ENCODE assay signal across 17 cellular contexts in the genomic region with DNA sequence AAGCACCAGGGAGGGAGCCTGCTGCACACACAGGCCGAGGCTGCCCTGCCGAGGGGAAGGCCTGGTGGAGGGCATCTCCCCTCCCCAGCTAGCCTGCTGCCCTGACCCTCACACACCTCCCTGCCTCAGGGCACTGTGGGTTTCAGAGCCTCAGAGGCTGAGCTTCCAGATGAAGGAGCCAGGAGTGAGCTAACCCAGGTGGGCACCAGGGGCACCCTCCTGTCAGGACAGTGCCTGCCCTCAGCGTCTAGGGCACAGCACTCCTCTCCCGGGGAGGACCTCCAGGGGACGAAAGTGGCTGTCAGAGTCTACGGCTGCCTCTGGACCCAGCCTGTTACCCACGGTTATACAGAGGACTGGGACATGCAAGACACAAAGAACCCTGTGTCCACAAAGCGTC. TPM values are rescaled to one million over a fixed set of nuclear protein-coding genes. Genes with fewer than 3 reads are reported as not detected.
DNase-seq lines count a peak whose midpoint lies in the region; ATAC-seq, FAIRE-seq and TF ChIP-seq lines count a peak whose summit lies in the region.
"Had no signal": no experiment of that assay in that cellular context is flagged by ENCODE, and none has a peak within 500 bp of the region (broad histone marks: within the 10 kb centered on the region; RNA-seq: fewer than 3 reads in every experiment).

No MANE protein-coding gene starts in this region.

- H3K4me3 ChIP-seq in HepG2 (replicated peaks in 1 of 3; ENCODE audit: insufficient read depth in 1 of 3, low read depth in 2 of 3, low read length in 3 of 3) (no peak overlapping the region), right lobe of liver (no peak overlapping the region), Panc1 (ENCODE audit: low read depth in 2 of 2, low read length in 2 of 2) (no peak overlapping the region), BE2C (ENCODE audit: low read depth, low read length) (no peak overlapping the region), upper lobe of left lung (no peak overlapping the region)

- no TSS peak for BruUV-seq in HepG2 (replicated peaks; lab: Mats Ljungman, UMichigan)
- BruUV-seq in Panc1 (replicated peaks; lab: Mats Ljungman, UMichigan), result no TSS peak

- H4K20me1 ChIP-seq in HepG2 (ENCODE audit: insufficient read depth, low read length), result no peaks in the 10 kb centered on the region

- H3K4me1 ChIP-seq in HepG2 (ENCODE audit: insufficient read depth, low read length) (peaks cover 53% of the 10 kb centered on the region), right lobe of liver (no peaks in the 10 kb centered on the region), Panc1 (ENCODE audit: control insufficient read depth, insufficient read depth, low read length) (no peaks in the 10 kb centered on the region), BE2C (no peaks in the 10 kb centered on the region), upper lobe of left lung (no peaks in the 10 kb centered on the region)

- DNase-seq in HepG2 (ENCODE audit: low spot score) (no peak), right lobe of liver (no peak), Panc1 (ENCODE audit: low read depth, low spot score) (no peak), BE2C (no peak), upper lobe of left lung (no peak), ACHN (no peak)
- DNase-seq: 8988T; Caco-2; CD4-positive, alpha-beta T cell; HCEC 1CT; HFFc6 had no signal

- H3K36me3 ChIP-seq in HepG2 (replicated peaks in 1 of 2; ENCODE audit: control insufficient read depth in 1 of 2, insufficient read depth in 2 of 2, low read length in 2 of 2) (no peaks in the 10 kb centered on the region), right lobe of liver (no peaks in the 10 kb centered on the region), Panc1 (ENCODE audit: control insufficient read depth, insufficient read depth, low read length) (no peaks in the 10 kb centered on the region), BE2C (no peaks in the 10 kb centered on the region), upper lobe of left lung (no peaks in the 10 kb centered on the region)

- in situ Hi-C loops in HepG2 (cut with HindIII; ENCODE audit: extremely low pct_ligation_motif_present, low pct_unique_long_range_greater_than_20kb), result no loop called here
- in situ Hi-C loops in Panc1 (cut with HindIII; ENCODE audit: low pct_unique_long_range_greater_than_20kb, low sequenced_read_pairs), result no loop called here
- in situ Hi-C loops in ACHN (cut with HindIII; ENCODE audit: low pct_ligation_motif_present, low pct_unique_long_range_greater_than_20kb, low sequenced_read_pairs), result no loop called here

- CTCF ChIA-PET in HepG2 (lab: Yijun Ruan, JAX; ENCODE audit: low intra/inter-chr PET ratio, low total read pairs) (no interaction called here), Panc1 (lab: Charles Lee) (no interaction called here)

- intact Hi-C loops in HepG2 (cut with micrococcal nuclease; ENCODE audit: unreplicated experiment) (no loop called here), right lobe of liver (cut with DNase I) (no loop called here), Panc1 (cut with micrococcal nuclease; ENCODE audit: unreplicated experiment) (no loop called here)

- no peak for TF ChIP-seq POLR2A in HepG2 (IDR thresholded peaks at IDR 0.05; ENCODE audit: insufficient read depth in 1 of 2, low read depth in 2 of 2, low read length in 2 of 2)
- no peak for TF ChIP-seq POLR2A in right lobe of liver (IDR thresholded peaks at IDR 0.05)
- no peak for TF ChIP-seq POLR2A in upper lobe of left lung (IDR thresholded peaks at IDR 0.05)

- H3K27ac Mint-ChIP-seq in stimulated activated memory B cell treated with anti-CD40 and anti-IgM and Interleukin-4, amounts not matched to agents 10 μg/mL and 1 μg/mL and 100 μg/mL, for 72 hours, result no peak overlapping the region
- H3K27ac Mint-ChIP-seq: CD4-positive, alpha-beta T cell; HFFc6 had no signal

- POLR2A ChIA-PET in HepG2 (lab: Yijun Ruan, JAX) (no interaction called here), Panc1 (lab: Charles Lee) (no interaction called here)

- WGBS in HepG2 (ENCODE audit: low lambda C conversion rate), result 13% methylated on average over 6 of the region's 8 CpGs
- WGBS in right lobe of liver (ENCODE audit: insufficient coverage, low coverage, low lambda C conversion rate, missing lambda C conversion rate), result no CpG with 5 or more reads among the region's 8 CpGs
- 43 to 67% methylated on average over 1 to 4 of the region's 8 CpGs for WGBS in upper lobe of left lung, 2 donors

- TF ChIP-seq CTCF in HepG2 (CRISPR knock-in tag; IDR thresholded peaks at IDR 0.05), result no peak
- no peak for TF ChIP-seq CTCF in right lobe of liver (IDR thresholded peaks at IDR 0.05)
- TF ChIP-seq CTCF in Panc1 (IDR thresholded peaks at IDR 0.05), result no peak
- TF ChIP-seq CTCF in BE2C (IDR thresholded peaks at IDR 0.05; ENCODE audit: low read depth, low read length), result no peak
- no peak for TF ChIP-seq CTCF in upper lobe of left lung (IDR thresholded peaks at IDR 0.05)

- H3K9ac ChIP-seq in HepG2 (ENCODE audit: insufficient read depth, low read depth, low read length), result no peak overlapping the region

- H3K27ac ChIP-seq in HepG2 (ENCODE audit: extremely low read length, insufficient read depth, low read length) (no peak overlapping the region), right lobe of liver (no peak overlapping the region), Panc1 (ENCODE audit: low read length) (no peak overlapping the region), upper lobe of left lung (no peak overlapping the region)
- H3K27ac ChIP-seq: C4-2B had no signal

- H3K27me3 Mint-ChIP-seq in stimulated activated memory B cell treated with anti-CD40 and anti-IgM and Interleukin-4, amounts not matched to agents 10 μg/mL and 1 μg/mL and 100 μg/mL, for 72 hours, result peaks cover 70% of the 10 kb centered on the region

- H3K79me2 ChIP-seq in HepG2 (ENCODE audit: insufficient read depth, low read length), result no peaks in the 10 kb centered on the region

- H3K9me3 Mint-ChIP-seq in stimulated activated memory B cell treated with anti-CD40 and anti-IgM and Interleukin-4, amounts not matched to agents 10 μg/mL and 1 μg/mL and 100 μg/mL, for 72 hours, result no peaks in the 10 kb centered on the region
- H3K9me3 Mint-ChIP-seq: CD4-positive, alpha-beta T cell; HFFc6 had no signal

- H3K27me3 ChIP-seq in HepG2 (ENCODE audit: control insufficient read depth in 1 of 2, insufficient read depth in 2 of 2, low read length in 2 of 2) (peaks cover 10 to 70% of the 10 kb centered on the region in 2 experiments; a peak in 4 of 5 replicates), right lobe of liver (no peaks in the 10 kb centered on the region), Panc1 (ENCODE audit: control insufficient read depth, insufficient read depth, low read length) (no peaks in the 10 kb centered on the region), BE2C (no peaks in the 10 kb centered on the region), upper lobe of left lung (no peaks in the 10 kb centered on the region)

- no peak overlapping the region for H2AFZ ChIP-seq in HepG2 (ENCODE audit: low read length)

- no peaks in the 10 kb centered on the region for H3K4me1 Mint-ChIP-seq in stimulated activated memory B cell treated with anti-CD40 and anti-IgM and Interleukin-4, amounts not matched to agents 10 μg/mL and 1 μg/mL and 100 μg/mL, for 72 hours

- H3K9me3 ChIP-seq in HepG2 (ENCODE audit: low read length) (no peaks in the 10 kb centered on the region), right lobe of liver (no peaks in the 10 kb centered on the region), Panc1 (ENCODE audit: control insufficient read depth, insufficient read depth, low read depth, low read length) (no peaks in the 10 kb centered on the region), BE2C (no peaks in the 10 kb centered on the region), upper lobe of left lung (no peaks in the 10 kb centered on the region)
- H3K9me3 ChIP-seq: Caco-2 had no signal

- TF ChIP-seq RAD21 in HepG2 (CRISPR knock-in tag; IDR thresholded peaks at IDR 0.05), result no peak

- H3K36me3 Mint-ChIP-seq in stimulated activated memory B cell treated with anti-CD40 and anti-IgM and Interleukin-4, amounts not matched to agents 10 μg/mL and 1 μg/mL and 100 μg/mL, for 72 hours, result no peaks in the 10 kb centered on the region

- TF ChIP-seq EP300 in HepG2 (IDR thresholded peaks at IDR 0.05; ENCODE audit: low read depth in 2 of 2, low read length in 2 of 2), result no peak
- TF ChIP-seq EP300 in HepG2 (CRISPR knock-in tag; IDR thresholded peaks at IDR 0.05; ENCODE audit: borderline replicate concordance), result no peak
- TF ChIP-seq EP300 in upper lobe of left lung (IDR thresholded peaks at IDR 0.05), result no peak

- no peak overlapping the region for H3K4me3 Mint-ChIP-seq in stimulated activated memory B cell treated with anti-CD40 and anti-IgM and Interleukin-4, amounts not matched to agents 10 μg/mL and 1 μg/mL and 100 μg/mL, for 72 hours
- H3K4me3 Mint-ChIP-seq: CD4-positive, alpha-beta T cell; HFFc6 had no signal

- no peak overlapping the region for H3K4me2 ChIP-seq in HepG2 (ENCODE audit: low read depth, low read length)

- peak; percentile 10 for ATAC-seq in HepG2
- ATAC-seq in right lobe of liver, result no peak
- peak; percentile 32; the same call in 1 of the 2 replicates for ATAC-seq in Panc1
- peak; percentile 18 for ATAC-seq in stimulated activated memory B cell treated with anti-CD40 and anti-IgM and Interleukin-4, amounts not matched to agents 10 μg/mL and 1 μg/mL and 100 μg/mL, for 72 hours
- no peak for ATAC-seq in upper lobe of left lung (ENCODE audit: low FRiP score in 2 of 2)

- FAIRE-seq in HepG2 (lab: Jason Lieb, UNC), result no peak
- FAIRE-seq: D721Med, G401.6, GM12891, GM19239 had no signal

RNA-seq across cellular contexts. Expression of a gene that starts 22.8 kb away (rescaled TPM):
- 0.51 and 0.55 TPM in 2 replicates for total RNA-seq in HepG2 (2016; rRNA removed; fragmentation: Illumina TruSeq; extraction: Trizol)
- 0.44 and 1.4 TPM in 2 replicates for total RNA-seq in HepG2 (2016; cell fraction: cytosol; rRNA removed; fragmentation: Illumina TruSeq; extraction: Trizol; ENCODE audit: low read depth)
- total RNA-seq in HepG2 (2016; cell fraction: insoluble cytoplasmic fraction; rRNA removed; fragmentation: Illumina TruSeq; extraction: Trizol), result 0.40 and 0.80 TPM in 2 replicates
- 1.8 and 1.9 TPM in 2 replicates for total RNA-seq in HepG2 (2016; cell fraction: membrane; rRNA removed; fragmentation: Illumina TruSeq; extraction: Trizol)
- total RNA-seq in HepG2 (2016; cell fraction: nucleus; rRNA removed; fragmentation: Illumina TruSeq; extraction: Trizol), result 0.93 and 0.97 TPM in 2 replicates
- polyA plus RNA-seq in HepG2 (2011; rRNA removed), result 2.3 and 2.5 TPM in 2 replicates
- 1.0 and 1.2 TPM in 2 replicates for polyA plus RNA-seq in HepG2 (2011; cell fraction: cytosol; rRNA removed)
- polyA plus RNA-seq in HepG2 (2011; cell fraction: nucleus; rRNA removed), result 10.2 TPM in 2 replicates
- polyA plus RNA-seq in HepG2 (2012), result 2.5 and 2.7 TPM in 2 replicates
- polyA plus RNA-seq in HepG2 (2016; cell fraction: cytosol; fragmentation: Illumina TruSeq; extraction: Trizol; ENCODE audit: low read depth), result 6.6 and 7.4 TPM in 2 replicates
- 2.3 and 2.8 TPM in 2 replicates for polyA plus RNA-seq in HepG2 (2016; cell fraction: insoluble cytoplasmic fraction; fragmentation: Illumina TruSeq; extraction: Trizol; ENCODE audit: low read depth)
- polyA plus RNA-seq in HepG2 (2016; cell fraction: membrane; fragmentation: Illumina TruSeq; extraction: Trizol; ENCODE audit: low read depth), result 12.2 and 12.9 TPM in 2 replicates
- 8.1 and 8.9 TPM in 2 replicates for polyA plus RNA-seq in HepG2 (2016; cell fraction: nucleus; fragmentation: Illumina TruSeq; extraction: Trizol; ENCODE audit: insufficient read depth, low read depth)
- polyA minus RNA-seq in HepG2 (2011; rRNA and poly(A)+ RNA removed; ENCODE audit: low replicate concordance), result 1.8 and 3.4 TPM in 2 replicates
- polyA minus RNA-seq in HepG2 (2011; cell fraction: cytosol; rRNA and poly(A)+ RNA removed), result 0.62 and 0.99 TPM in 2 replicates
- polyA minus RNA-seq in HepG2 (2011; cell fraction: nucleus; rRNA and poly(A)+ RNA removed), result 1.3 and 2.4 TPM in 2 replicates
- not detected for total RNA-seq in right lobe of liver
- total RNA-seq in Panc1 (2021; ENCODE audit: unreplicated experiment), result 11.2 TPM
- 10.6 TPM for polyA plus RNA-seq in Panc1 (2012; ENCODE audit: insufficient read length)
- 0.42 TPM for polyA plus RNA-seq in BE2C (2012; ENCODE audit: insufficient read depth, insufficient read length, low read depth)
- 10 to 100 TPM in 1 of 6 donors, 1 to 10 TPM in 4, under 1 TPM in 1; 0.61 to 12.7 (median 2.5) TPM for total RNA-seq in upper lobe of left lung
- total RNA-seq: HFFc6 had no signal

RNA-seq across cellular contexts. Expression of a gene that starts 48.8 kb away (rescaled TPM):
- total RNA-seq in HepG2 (2016; rRNA removed; fragmentation: Illumina TruSeq; extraction: Trizol) (not detected in 2 replicates), right lobe of liver (not detected), Panc1 (2021; ENCODE audit: unreplicated experiment) (2.9 TPM), upper lobe of left lung (under 1 TPM in 4 of 6 donors, not detected in 2; 0.20 to 0.91 (median 0.54) TPM)
- total RNA-seq in HepG2 (2016; cell fraction: cytosol; rRNA removed; fragmentation: Illumina TruSeq; extraction: Trizol; ENCODE audit: low read depth), result not detected in 2 replicates
- total RNA-seq in HepG2 (2016; cell fraction: insoluble cytoplasmic fraction; rRNA removed; fragmentation: Illumina TruSeq; extraction: Trizol), result not detected in 2 replicates
- not detected in 2 replicates for total RNA-seq in HepG2 (2016; cell fraction: membrane; rRNA removed; fragmentation: Illumina TruSeq; extraction: Trizol)
- total RNA-seq in HepG2 (2016; cell fraction: nucleus; rRNA removed; fragmentation: Illumina TruSeq; extraction: Trizol), result not detected in 2 replicates
- polyA plus RNA-seq in HepG2 (2011; rRNA removed), result 0.03 and 0.05 TPM in 2 replicates
- polyA plus RNA-seq in HepG2 (2011; cell fraction: cytosol; rRNA removed), result not detected in 2 replicates
- polyA plus RNA-seq in HepG2 (2011; cell fraction: nucleus; rRNA removed), result 0.05 and 0.23 TPM in 2 replicates
- not detected in 2 replicates for polyA plus RNA-seq in HepG2 (2012)
- polyA plus RNA-seq in HepG2 (2016; cell fraction: cytosol; fragmentation: Illumina TruSeq; extraction: Trizol; ENCODE audit: low read depth), result not detected in 2 replicates
- polyA plus RNA-seq in HepG2 (2016; cell fraction: insoluble cytoplasmic fraction; fragmentation: Illumina TruSeq; extraction: Trizol; ENCODE audit: low read depth), result 0.09 TPM in 1 of 2 replicates, not detected in the other
- not detected in 2 replicates for polyA plus RNA-seq in HepG2 (2016; cell fraction: membrane; fragmentation: Illumina TruSeq; extraction: Trizol; ENCODE audit: low read depth)
- not detected in 2 replicates for polyA plus RNA-seq in HepG2 (2016; cell fraction: nucleus; fragmentation: Illumina TruSeq; extraction: Trizol; ENCODE audit: insufficient read depth, low read depth)
- 0.65 TPM in 1 of 2 replicates, not detected in the other for polyA minus RNA-seq in HepG2 (2011; rRNA and poly(A)+ RNA removed; ENCODE audit: low replicate concordance)
- polyA minus RNA-seq in HepG2 (2011; cell fraction: cytosol; rRNA and poly(A)+ RNA removed), result not detected in 2 replicates
- polyA minus RNA-seq in HepG2 (2011; cell fraction: nucleus; rRNA and poly(A)+ RNA removed), result not detected in 2 replicates
- 1.9 TPM for polyA plus RNA-seq in Panc1 (2012; ENCODE audit: insufficient read length)
- not detected for polyA plus RNA-seq in BE2C (2012; ENCODE audit: insufficient read depth, insufficient read length, low read depth)
- total RNA-seq: CD4-positive, alpha-beta T cell; HFFc6 had no signal

Comparison
In these comparisons a context has a peak if more than half of its experiments do, and no peak if none do; other contexts are left out.
1. ATAC-seq: peak in HepG2 (single experiment), Panc1 (single experiment) and stimulated activated memory B cell treated with anti-CD40 and anti-IgM and Interleukin-4, amounts not matched to agents 10 μg/mL and 1 μg/mL and 100 μg/mL, for 72 hours (single experiment); none in right lobe of liver (0 of 4) and upper lobe of left lung (0 of 2).